12 cellular contexts compared by ENCODE assay signal in genomic region chr3:114307222-114307840, GRCh38. TPM values are rescaled to one million over a fixed set of nuclear protein-coding genes. Genes with fewer than 3 reads are reported as not detected.
A peak's percentile ranks its signal among the peaks of the same experiment; 100 is the strongest.
DNase-seq lines count a peak whose midpoint lies in the region; ATAC-seq and TF ChIP-seq lines count a peak whose summit lies in the region.
"Had no signal": no experiment of that assay in that cellular context is flagged by ENCODE, and none has a peak within 500 bp of the region (broad histone marks: within the 10 kb centered on the region; RNA-seq: fewer than 3 reads in every experiment).

No MANE protein-coding gene starts in this region.

- H3K4me3 Mint-ChIP-seq in activated naive CD8-positive, alpha-beta T cell: peak overlapping the region; percentile 60

- H3K4me3 ChIP-seq in GM12865 (ENCODE audit: low read depth, low read length): peak overlapping the region; percentile 39
- H3K4me3 ChIP-seq in dorsolateral prefrontal cortex: no peak overlapping the region
- H3K4me3 ChIP-seq: upper lobe of right lung had no signal

- no peak for TF ChIP-seq CTCF in GM12865 (IDR thresholded peaks at IDR 0.05; ENCODE audit: insufficient read depth, low read depth, low read length, missing control alignments)
- TF ChIP-seq CTCF in dorsolateral prefrontal cortex (IDR thresholded peaks at IDR 0.05 in 54 of 56, conservative IDR thresholded peaks at IDR 0.05 in 2 of 56; ENCODE audit: low read depth in 1 of 56, partially characterized antibody in 56 of 56): no peak
- no peak for TF ChIP-seq CTCF in foreskin keratinocyte (conservative IDR thresholded peaks at IDR 0.05)

- H3K27ac Mint-ChIP-seq in activated naive CD8-positive, alpha-beta T cell: peak overlapping the region; percentile 98

- H3K9me3 Mint-ChIP-seq in activated naive CD8-positive, alpha-beta T cell (ENCODE audit: low read depth): no peaks in the 10 kb centered on the region

- intact Hi-C loops in dorsolateral prefrontal cortex (cut with DNase I): no loop called here

- no peaks in the 10 kb centered on the region for H3K4me1 ChIP-seq in foreskin keratinocyte
- H3K4me1 ChIP-seq: upper lobe of right lung had no signal

- H3K27ac ChIP-seq in dorsolateral prefrontal cortex (no peak overlapping the region), foreskin keratinocyte (no peak overlapping the region)
- H3K27ac ChIP-seq: upper lobe of right lung had no signal

- H3K36me3 Mint-ChIP-seq in activated naive CD8-positive, alpha-beta T cell: peaks cover 22% of the 10 kb centered on the region

- ATAC-seq in GM19463 (IDR thresholded peaks at IDR 0.05; ENCODE audit: unreplicated experiment) (peak; percentile 44), HG03280 (IDR thresholded peaks at IDR 0.05; ENCODE audit: unreplicated experiment) (peak; percentile 51), foreskin keratinocyte (no peak)
- ATAC-seq: upper lobe of right lung had no signal

- H3K27me3 ChIP-seq in dorsolateral prefrontal cortex: peaks cover 0 to 4% (median 0%) of the 10 kb centered on the region in 45 donors
- no peaks in the 10 kb centered on the region for H3K27me3 ChIP-seq in foreskin keratinocyte
- H3K27me3 ChIP-seq: upper lobe of right lung had no signal

- DNase-seq in GM12865 (ENCODE audit: low read depth) (peak; percentile 77), kidney tubule cell (ENCODE audit: low spot score) (no peak), dorsolateral prefrontal cortex (no peak), foreskin keratinocyte (no peak), NCI-H524 (lab: John Stamatoyannopoulos, UW) (no peak)
- DNase-seq: NCI-H187 treated with DMSO at 0.1 percent for 48 hours, SHP77, upper lobe of right lung had no signal

- peaks cover 40% of the 10 kb centered on the region for H3K4me1 Mint-ChIP-seq in activated naive CD8-positive, alpha-beta T cell (ENCODE audit: low read depth)

- no peaks in the 10 kb centered on the region for H3K27me3 Mint-ChIP-seq in activated naive CD8-positive, alpha-beta T cell

RNA-seq across cellular contexts. Expression of gene TIGIT, which starts 13.5 kb away (rescaled TPM):
- 1 to 10 TPM in 3 of 120 experiments, under 1 TPM in 26, not detected in 91; 0.13 to 1.6 (median 0.26) TPM for total RNA-seq in dorsolateral prefrontal cortex
- not detected in 2 replicates for total RNA-seq in foreskin keratinocyte
- polyA plus RNA-seq in foreskin keratinocyte: not detected in 2 replicates
- total RNA-seq: HT-29 had no signal
